Comparison of ENCODE assay signal across 8 cellular contexts in the genomic region with DNA sequence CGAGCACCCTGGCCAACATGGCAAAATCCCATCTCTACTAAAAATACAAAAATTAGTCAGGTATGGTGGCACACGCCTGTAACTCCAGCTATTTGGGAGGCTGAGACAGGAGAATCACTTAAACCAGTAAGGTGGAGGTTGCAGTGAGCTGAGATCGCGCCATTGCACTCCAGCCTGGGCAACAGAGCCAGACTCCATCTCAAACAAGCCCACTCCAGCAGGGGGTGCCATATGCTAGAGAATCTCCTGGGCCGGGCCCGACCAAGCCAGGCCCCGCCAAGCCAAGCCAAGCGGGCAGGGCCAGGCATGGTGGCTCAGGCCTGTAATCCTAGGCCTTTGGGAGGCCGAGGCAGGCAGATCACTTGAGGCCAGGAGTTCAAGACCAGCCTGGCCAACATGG. TPM values are rescaled to one million over a fixed set of nuclear protein-coding genes. Genes with fewer than 3 reads are reported as not detected.
DNase-seq lines count a peak whose midpoint lies in the region; ATAC-seq and TF ChIP-seq lines count a peak whose summit lies in the region.
"Not testable (repeated sequence)": the region's sequence is repeated elsewhere in the genome, so short reads cannot be mapped to it uniquely, and the experiment has no call there.

No MANE protein-coding gene starts in this region.

- H3K4me3 Mint-ChIP-seq in activated B cell treated with CpG ODN at 0.5 μM for 24 hours; activated T-helper 2 cell treated with anti-CD3 and anti-CD28 coated beads, Interferon-gamma antibody, Interleukin-2, Interleukin-4, amounts not matched to agents 10 μg/mL and 5 μg/mL and 100 μg/mL, durations not matched to agents 14 hours and 24 hours and 36 hours (ENCODE audit: low read depth); endothelial cell (ENCODE audit: unreplicated experiment): not testable (repeated sequence)

- H3K27ac ChIP-seq in left lung, upper lobe of right lung: not testable (repeated sequence)

- DNase-seq in GM03348 (ENCODE audit: low spot score) (peak; percentile 63), NCI-H69 (lab: John Stamatoyannopoulos, UW) (peak; percentile 57), activated B cell treated with CpG ODN at 0.5 μM for 24 hours (peak; percentile 54), endothelial cell (ENCODE audit: low spot score) (peak; percentile 70), left lung (peak in 1 of 2 donors; percentile 81), upper lobe of right lung (peak; percentile 70)
- DNase-seq in activated T-helper 2 cell treated with anti-CD3 and anti-CD28 coated beads, Interferon-gamma antibody, Interleukin-2, Interleukin-4, amounts not matched to agents 10 μg/mL and 5 μg/mL and 100 μg/mL, durations not matched to agents 14 hours and 24 hours and 36 hours (ENCODE audit: low spot score): peak; percentile 49
- peak; percentile 66 for DNase-seq in stimulated activated CD4-positive, alpha-beta T cell treated with anti-CD3 and anti-CD28 coated beads, Interleukin-1b, Interleukin-23, amount 100 ng/mL, for 48 hours

- intact Hi-C loops in activated B cell treated with CpG ODN at 0.5 μM for 24 hours (cut with micrococcal nuclease): loop anchor here (2.0 kb wide), 4 partner anchors 123 to 281 kb away; a partner anchor contains a TSS
- intact Hi-C loops in activated T-helper 2 cell treated with anti-CD3 and anti-CD28 coated beads, Interferon-gamma antibody, Interleukin-2, Interleukin-4, amounts not matched to agents 10 μg/mL and 5 μg/mL and 100 μg/mL, durations not matched to agents 14 hours and 24 hours and 36 hours (cut with micrococcal nuclease); left lung (cut with DNase I); upper lobe of right lung (cut with DNase I): not testable (repeated sequence)

- POLR2A ChIA-PET in activated B cell treated with CpG ODN at 0.5 μM for 24 hours (lab: Charles Lee): interaction anchor here (0.6 to 1.7 kb wide), 4 partner anchors 34 to 171 kb away, joined by 3 to 7 read pairs (median 4); no protein-coding TSS in a partner anchor

- not testable (repeated sequence) for H3K4me3 ChIP-seq in left lung, upper lobe of right lung

- not testable (repeated sequence) for H3K27me3 ChIP-seq in left lung, upper lobe of right lung

- CTCF ChIA-PET in activated B cell treated with CpG ODN at 0.5 μM for 24 hours (lab: Charles Lee): interaction anchor here (1.7 kb wide), 1 partner anchor 281 kb away, joined by 7 read pairs; no protein-coding TSS in a partner anchor

- H3K36me3 Mint-ChIP-seq in activated B cell treated with CpG ODN at 0.5 μM for 24 hours (ENCODE audit: low read depth); activated T-helper 2 cell treated with anti-CD3 and anti-CD28 coated beads, Interferon-gamma antibody, Interleukin-2, Interleukin-4, amounts not matched to agents 10 μg/mL and 5 μg/mL and 100 μg/mL, durations not matched to agents 14 hours and 24 hours and 36 hours (ENCODE audit: low read depth); endothelial cell (ENCODE audit: low read depth, unreplicated experiment): not testable (repeated sequence)

- not testable (repeated sequence) for H3K27me3 Mint-ChIP-seq in activated B cell treated with CpG ODN at 0.5 μM for 24 hours; activated T-helper 2 cell treated with anti-CD3 and anti-CD28 coated beads, Interferon-gamma antibody, Interleukin-2, Interleukin-4, amounts not matched to agents 10 μg/mL and 5 μg/mL and 100 μg/mL, durations not matched to agents 14 hours and 24 hours and 36 hours (ENCODE audit: low read depth); endothelial cell (ENCODE audit: unreplicated experiment)

- H3K36me3 ChIP-seq in left lung, upper lobe of right lung: not testable (repeated sequence)

- ATAC-seq in activated B cell treated with CpG ODN at 0.5 μM for 24 hours (ENCODE audit: low read depth): peak; percentile 54
- ATAC-seq in left lung: peak; percentile 87
- ATAC-seq in upper lobe of right lung: peak; percentile 95

- H3K9me3 ChIP-seq in left lung, upper lobe of right lung: not testable (repeated sequence)

- H3K9me3 Mint-ChIP-seq in activated B cell treated with CpG ODN at 0.5 μM for 24 hours; activated T-helper 2 cell treated with anti-CD3 and anti-CD28 coated beads, Interferon-gamma antibody, Interleukin-2, Interleukin-4, amounts not matched to agents 10 μg/mL and 5 μg/mL and 100 μg/mL, durations not matched to agents 14 hours and 24 hours and 36 hours; endothelial cell (ENCODE audit: unreplicated experiment): not testable (repeated sequence)

- TF ChIP-seq CTCF in activated B cell treated with CpG ODN at 0.5 μM for 24 hours (IDR thresholded peaks at IDR 0.05); endothelial cell (IDR thresholded peaks at IDR 0.05; ENCODE audit: unreplicated experiment): not testable (repeated sequence)
- TF ChIP-seq CTCF in left lung (IDR thresholded peaks at IDR 0.05): peak in 1 of 2 donors; percentile 42
- TF ChIP-seq CTCF in upper lobe of right lung (IDR thresholded peaks at IDR 0.05): peak; percentile 39

- H3K27ac Mint-ChIP-seq in activated B cell treated with CpG ODN at 0.5 μM for 24 hours; activated T-helper 2 cell treated with anti-CD3 and anti-CD28 coated beads, Interferon-gamma antibody, Interleukin-2, Interleukin-4, amounts not matched to agents 10 μg/mL and 5 μg/mL and 100 μg/mL, durations not matched to agents 14 hours and 24 hours and 36 hours; endothelial cell (ENCODE audit: unreplicated experiment): not testable (repeated sequence)

- H3K4me1 ChIP-seq in left lung, upper lobe of right lung: not testable (repeated sequence)

- peaks cover 18% of the 10 kb centered on the region for H3K4me1 Mint-ChIP-seq in activated B cell treated with CpG ODN at 0.5 μM for 24 hours
- H3K4me1 Mint-ChIP-seq in activated T-helper 2 cell treated with anti-CD3 and anti-CD28 coated beads, Interferon-gamma antibody, Interleukin-2, Interleukin-4, amounts not matched to agents 10 μg/mL and 5 μg/mL and 100 μg/mL, durations not matched to agents 14 hours and 24 hours and 36 hours (ENCODE audit: low read depth); endothelial cell (ENCODE audit: unreplicated experiment): not testable (repeated sequence)

RNA-seq across cellular contexts. Expression of a gene that starts 8.4 kb away (rescaled TPM):
- total RNA-seq in activated B cell treated with CpG ODN at 0.5 μM for 24 hours: 58.0 and 60.2 TPM in 2 replicates
- total RNA-seq in activated T-helper 2 cell treated with anti-CD3 and anti-CD28 coated beads, Interferon-gamma antibody, Interleukin-2, Interleukin-4, amounts not matched to agents 10 μg/mL and 5 μg/mL and 100 μg/mL, durations not matched to agents 14 hours and 24 hours and 36 hours: 41.7 and 43.5 TPM in 2 replicates
- total RNA-seq in endothelial cell (ENCODE audit: unreplicated experiment): 35.4 TPM
- total RNA-seq in left lung: 10 to 100 TPM; 52.7 to 55.4 TPM
- 37.3 TPM for total RNA-seq in upper lobe of right lung

RNA-seq across cellular contexts. Expression of a gene that starts 40.8 kb away (rescaled TPM):
- 762 and 801 TPM in 2 replicates for total RNA-seq in activated B cell treated with CpG ODN at 0.5 μM for 24 hours
- total RNA-seq in activated T-helper 2 cell treated with anti-CD3 and anti-CD28 coated beads, Interferon-gamma antibody, Interleukin-2, Interleukin-4, amounts not matched to agents 10 μg/mL and 5 μg/mL and 100 μg/mL, durations not matched to agents 14 hours and 24 hours and 36 hours: 749 and 756 TPM in 2 replicates
- 420 TPM for total RNA-seq in endothelial cell (ENCODE audit: unreplicated experiment)
- total RNA-seq in left lung: 100 to 1,000 TPM; 249 to 294 TPM
- 227 TPM for total RNA-seq in upper lobe of right lung

RNA-seq across cellular contexts. Expression of a gene that starts 54.1 kb away (rescaled TPM):
- 16.9 and 17.4 TPM in 2 replicates for total RNA-seq in activated B cell treated with CpG ODN at 0.5 μM for 24 hours
- 25.4 and 28.0 TPM in 2 replicates for total RNA-seq in activated T-helper 2 cell treated with anti-CD3 and anti-CD28 coated beads, Interferon-gamma antibody, Interleukin-2, Interleukin-4, amounts not matched to agents 10 μg/mL and 5 μg/mL and 100 μg/mL, durations not matched to agents 14 hours and 24 hours and 36 hours
- total RNA-seq in endothelial cell (ENCODE audit: unreplicated experiment): 14.7 TPM
- 10 to 100 TPM; 11.8 to 15.9 TPM for total RNA-seq in left lung
- 13.4 TPM for total RNA-seq in upper lobe of right lung
